8 cellular contexts compared by ENCODE assay signal in genomic region chr13:99501135-99501951, GRCh38. TPM values are rescaled to one million over a fixed set of nuclear protein-coding genes. Genes with fewer than 3 reads are reported as not detected.
DNase-seq lines count a peak whose midpoint lies in the region; ATAC-seq, FAIRE-seq and TF ChIP-seq lines count a peak whose summit lies in the region.

Gene TM9SF2, plus strand, starts transcription at chr13:99501472. Its CDS starts 135 bp downstream, at chr13:99501607.

- H3K4me2 ChIP-seq in OCI-LY7 (ENCODE audit: low read length) (peak within 1 kb of the TSS; percentile 98), endothelial cell of umbilical vein (ENCODE audit: insufficient read depth, low read length) (peak within 1 kb of the TSS; percentile 92)

- DNase-seq in D341Med (ENCODE audit: low spot score) (peak; percentile 94), HuH-7.5 (ENCODE audit: low spot score) (peak; percentile 77), OCI-LY7 (ENCODE audit: low spot score) (peak; percentile 91), activated T-cell treated with anti-CD3 and anti-CD28 coated beads for 1 hour (ENCODE audit: low read depth) (peak; percentile 93), endothelial cell of umbilical vein (ENCODE audit: low read depth, low spot score) (peak; percentile 95), middle frontal gyrus (ENCODE audit: extremely low spot score, low spot score) (peak; percentile 87)
- DNase-seq in stimulated activated CD8-positive, alpha-beta memory T cell treated with anti-CD3 and anti-CD28 coated beads, Interleukin-2, amount 100 ng/mL, for 48 hours (ENCODE audit: low read depth in 2 of 2): peak; percentile 91 to 96

- BruUV-seq in OCI-LY7 (replicated peaks; lab: Mats Ljungman, UMichigan): no TSS peak
- TSS peak; percentile 35 for BruUV-seq in endothelial cell of umbilical vein (replicated peaks; lab: Mats Ljungman, UMichigan)

- H3K4me3 ChIP-seq in OCI-LY7 (ENCODE audit: low read depth, low read length, poor library complexity, severe bottlenecking): peak within 1 kb of the TSS; percentile 97
- H3K4me3 ChIP-seq in endothelial cell of umbilical vein (replicated peaks in 1 of 3; ENCODE audit: insufficient read depth in 1 of 3, low read depth in 1 of 3, low read length in 3 of 3): peak within 1 kb of the TSS; percentile 91 to 96 (median 91)

- no peaks in the 10 kb centered on the region for H3K9me1 ChIP-seq in endothelial cell of umbilical vein (replicated peaks; ENCODE audit: control insufficient read depth, extremely low read depth, insufficient read depth, low read length)

- CTCF ChIA-PET in OCI-LY7 (lab: Charles Lee; ENCODE audit: unreplicated experiment) (no interaction called here), endothelial cell of umbilical vein (lab: Charles Lee) (interaction anchor here (0.8 to 3.7 kb wide), 6 partner anchors 10 to 232 kb away, joined by 3 to 16 read pairs (median 4); partner anchors contain the start of gene CLYBL)

- no peaks in the 10 kb centered on the region for H3K9me3 ChIP-seq in OCI-LY7 (ENCODE audit: low read length)
- H3K9me3 ChIP-seq in endothelial cell of umbilical vein (replicated peaks; ENCODE audit: control insufficient read depth, insufficient read depth, low read length): no peaks in the 10 kb centered on the region

- TF ChIP-seq CTCF in OCI-LY7 (conservative IDR thresholded peaks at IDR 0.05; ENCODE audit: low read length): no peak
- no peak for TF ChIP-seq CTCF in endothelial cell of umbilical vein (IDR thresholded peaks at IDR 0.05; ENCODE audit: extremely low read depth in 1 of 2, insufficient read depth in 1 of 2, low read depth in 1 of 2, low read length in 2 of 2)

- peaks cover 58% of the 10 kb centered on the region for H3K4me1 ChIP-seq in OCI-LY7 (ENCODE audit: insufficient read depth, low read length, poor library complexity, severe bottlenecking)
- H3K4me1 ChIP-seq in endothelial cell of umbilical vein (ENCODE audit: control insufficient read depth, extremely low read depth, insufficient read depth, low read length): peaks cover 34% of the 10 kb centered on the region

- H4K20me1 ChIP-seq in OCI-LY7 (ENCODE audit: insufficient read depth, low read length) (peaks cover 10% of the 10 kb centered on the region), endothelial cell of umbilical vein (replicated peaks; ENCODE audit: control insufficient read depth, extremely low read depth, insufficient read depth, low read length) (peaks cover 2% of the 10 kb centered on the region)

- H2AFZ ChIP-seq in OCI-LY7 (ENCODE audit: low read length) (peak within 1 kb of the TSS; percentile 92), endothelial cell of umbilical vein (ENCODE audit: low read depth, low read length) (peak within 1 kb of the TSS; percentile 94)

- H3K36me3 ChIP-seq in OCI-LY7 (ENCODE audit: insufficient read depth, low read length): no peaks in the 10 kb centered on the region; the same call in 1 of the 2 replicates
- no peaks in the 10 kb centered on the region for H3K36me3 ChIP-seq in endothelial cell of umbilical vein (ENCODE audit: control insufficient read depth in 2 of 2, extremely low read depth in 1 of 2, insufficient read depth in 2 of 2, low read length in 2 of 2)

- dilution Hi-C loops in endothelial cell of umbilical vein (cut with MboI; ENCODE audit: extremely low pct_ligation_motif_present, low sequenced_read_pairs): no loop called here

- ATAC-seq in GM21515 (IDR thresholded peaks at IDR 0.05; ENCODE audit: unreplicated experiment): peak; percentile 57

- peak within 1 kb of the TSS; percentile 84 for H3K9ac ChIP-seq in endothelial cell of umbilical vein (replicated peaks; ENCODE audit: extremely low read depth, insufficient read depth, low read length)

- POLR2A ChIA-PET in OCI-LY7 (lab: Charles Lee) (interaction anchor here (1.0 to 1.4 kb wide), 2 partner anchors 16 to 22 kb away, joined by 3 to 4 read pairs; no protein-coding TSS in a partner anchor), endothelial cell of umbilical vein (lab: Charles Lee) (interaction anchor here (0.7 kb wide), 1 partner anchor 1193 kb away, joined by 3 read pairs; no protein-coding TSS in a partner anchor)

- peak; percentile 74 for TF ChIP-seq POLR2A in endothelial cell of umbilical vein (IDR thresholded peaks at IDR 0.05; ENCODE audit: low read depth, low read length)

- no peaks in the 10 kb centered on the region for H3K9me2 ChIP-seq in OCI-LY7 (ENCODE audit: insufficient read depth, low read length)

- no peaks in the 10 kb centered on the region for H3K27me3 ChIP-seq in endothelial cell of umbilical vein (ENCODE audit: control insufficient read depth in 2 of 2, insufficient read depth in 2 of 2, low read length in 2 of 2)

- intact Hi-C loops in OCI-LY7 (cut with micrococcal nuclease; ENCODE audit: unreplicated experiment) (loop anchor here (5.0 to 10.0 kb wide), 5 partner anchors 106 to 929 kb away; partner anchors contain the start of genes CLYBL and GPR18), endothelial cell of umbilical vein (cut with micrococcal nuclease) (loop anchor here (2.0 kb wide), 1 partner anchor 187 kb away; no protein-coding TSS in a partner anchor)

- H3K27ac ChIP-seq in OCI-LY7 (ENCODE audit: low read depth, low read length, poor library complexity, severe bottlenecking) (peak within 1 kb of the TSS; percentile 73), endothelial cell of umbilical vein (ENCODE audit: insufficient read depth, low read depth, low read length) (peak within 1 kb of the TSS; percentile 68)

- peaks cover 49% of the 10 kb centered on the region for H3K79me2 ChIP-seq in OCI-LY7 (ENCODE audit: insufficient read depth, low read depth, low read length)
- H3K79me2 ChIP-seq in endothelial cell of umbilical vein (ENCODE audit: control insufficient read depth, insufficient read depth, low read length): peaks cover 43% of the 10 kb centered on the region

- peak; percentile 93 for FAIRE-seq in endothelial cell of umbilical vein (lab: Jason Lieb, UNC)

TF ChIP-seq in endothelial cell of umbilical vein, 7 proteins besides CTCF, POLR2A, EP300 and RAD21:
- TF ChIP-seq MAX (IDR thresholded peaks at IDR 0.05; ENCODE audit: insufficient read depth, insufficient read length) (no peak), POLR2AphosphoS5 (IDR thresholded peaks at IDR 0.05; ENCODE audit: insufficient read depth, low read depth, low read length) (peak; percentile 62), EZH2 (IDR thresholded peaks at IDR 0.05; ENCODE audit: borderline replicate concordance, low read depth, low read length, severe bottlenecking) (no peak)

RNA-seq across cellular contexts. Expression of gene TM9SF2, which starts in this region (rescaled TPM):
- total RNA-seq in OCI-LY7 (2014; rRNA removed; shearing (Covaris generic)): 16.3 and 17.8 TPM in 2 replicates
- total RNA-seq in OCI-LY7 (2022): 26.7 and 27.3 TPM in 2 replicates
- total RNA-seq in endothelial cell of umbilical vein: 85.9 and 90.0 TPM in 2 replicates
- 63.2 and 76.0 TPM in 2 replicates for polyA plus RNA-seq in endothelial cell of umbilical vein
- 49.6 and 49.7 TPM in 2 replicates for polyA plus RNA-seq in endothelial cell of umbilical vein (2011; cell fraction: cytosol; rRNA removed)
- polyA plus RNA-seq in endothelial cell of umbilical vein (2011; cell fraction: nucleus; rRNA removed): 41.0 and 51.4 TPM in 2 replicates
- 73.3 and 83.8 TPM in 2 replicates for polyA plus RNA-seq in endothelial cell of umbilical vein (2012)
- polyA minus RNA-seq in endothelial cell of umbilical vein: 104 and 121 TPM in 2 replicates
- polyA minus RNA-seq in endothelial cell of umbilical vein (2011; cell fraction: cytosol; rRNA and poly(A)+ RNA removed): 70.8 TPM
- 42.1 and 51.5 TPM in 2 replicates for polyA minus RNA-seq in endothelial cell of umbilical vein (2011; cell fraction: nucleus; rRNA and poly(A)+ RNA removed)

Comparison
In these comparisons a context has a peak if more than half of its experiments do, and no peak if none do; other contexts are left out.
1. Peak in every context shown above with its lines: DNase-seq, ATAC-seq, H3K4me3 ChIP-seq and H3K27ac ChIP-seq.